ENCODE assay signal across 10 cellular contexts in the genomic region with DNA sequence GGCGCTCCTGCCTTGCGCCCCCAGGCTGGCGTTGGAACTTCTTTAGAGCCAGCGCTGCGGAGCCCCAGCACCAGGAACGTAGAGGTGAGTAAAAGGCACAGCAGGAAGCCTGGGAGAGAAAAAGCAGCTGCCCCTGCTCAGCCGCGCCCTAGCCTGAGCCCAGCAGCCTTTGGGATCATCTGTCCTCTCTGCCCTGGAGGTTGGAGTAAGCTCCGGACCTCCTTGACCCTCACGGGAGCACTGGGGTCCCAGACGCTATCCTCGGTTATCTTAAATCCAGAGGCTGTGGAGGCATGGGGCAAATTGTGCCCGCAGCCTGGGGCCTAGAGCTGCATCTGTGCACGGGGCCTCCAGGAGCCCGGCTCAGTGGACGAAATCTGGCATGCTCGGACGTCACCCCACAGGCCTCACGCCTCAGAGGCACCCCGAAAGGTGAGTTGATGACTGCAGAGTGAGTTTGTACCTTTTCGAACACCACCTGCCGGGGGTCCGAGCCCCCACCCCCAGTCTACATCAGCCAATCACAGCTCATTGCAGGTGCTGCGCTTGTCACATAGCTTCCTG. TPM values are rescaled to one million over a fixed set of nuclear protein-coding genes. Genes with fewer than 3 reads are reported as not detected.
DNase-seq lines count a peak whose midpoint lies in the region; ATAC-seq and TF ChIP-seq lines count a peak whose summit lies in the region.
"Had no signal": no experiment of that assay in that cellular context is flagged by ENCODE, and none has a peak within 500 bp of the region (broad histone marks: within the 10 kb centered on the region; RNA-seq: fewer than 3 reads in every experiment).

No MANE protein-coding gene starts in this region.

- peak overlapping the region; percentile 86 to 91 for H3K27ac ChIP-seq in mucosa of rectum (ENCODE audit: low read depth in 2 of 2, low read length in 2 of 2)

- H3K36me3 Mint-ChIP-seq in natural killer cell = no peaks in the 10 kb centered on the region
- H3K36me3 Mint-ChIP-seq in natural killer cell treated with Interleukin-12 subunit alpha and Interleukin-12 subunit beta and Interleukin-15 and Interleukin-18, amount 100 ng/mL, for 72 hours = no peaks in the 10 kb centered on the region

- POLR2A ChIA-PET in HEK293T (lab: Yijun Ruan, JAX) = interaction anchor here (0.9 kb wide), 1 partner anchor 80 kb away, joined by 3 read pairs; no protein-coding TSS in a partner anchor

- peaks cover 0 to 6% of the 10 kb centered on the region in 2 donors for H3K36me3 ChIP-seq in mucosa of rectum (ENCODE audit: control insufficient read depth in 2 of 2, insufficient read depth in 2 of 2, low read length in 2 of 2)
- H3K36me3 ChIP-seq: left lung had no signal

- H3K4me3 ChIP-seq in astrocyte of the cerebellum (ENCODE audit: low read depth, low read length) (peak overlapping the region; percentile 67), mucosa of rectum (ENCODE audit: low read length in 2 of 2) (peak overlapping the region; percentile 44 to 70)
- H3K4me3 ChIP-seq: K562 had no signal

- no peak for TF ChIP-seq CTCF in natural killer cell (IDR thresholded peaks at IDR 0.05)
- no peak for TF ChIP-seq CTCF in astrocyte of the cerebellum (IDR thresholded peaks at IDR 0.05; ENCODE audit: low read depth, low read length, missing control alignments)

- no peak for DNase-seq in natural killer cell
- DNase-seq in natural killer cell treated with Interleukin-12 subunit alpha and Interleukin-12 subunit beta and Interleukin-15 and Interleukin-18, amount 100 ng/mL, for 72 hours (ENCODE audit: low spot score) = no peak
- no peak for DNase-seq in astrocyte of the cerebellum (ENCODE audit: low read depth)
- peak; percentile 41 for DNase-seq in ureter (ENCODE audit: low spot score)
- DNase-seq in HEK293T (ENCODE audit: extremely low spot score) = no peak
- no peak for DNase-seq in stimulated activated CD4-positive, alpha-beta T cell treated with anti-CD3 and anti-CD28 coated beads, Interleukin-1b, Interleukin-23, amount 100 ng/mL, for 48 hours

- H3K4me3 Mint-ChIP-seq in natural killer cell = peak overlapping the region; percentile 52
- H3K4me3 Mint-ChIP-seq in natural killer cell treated with Interleukin-12 subunit alpha and Interleukin-12 subunit beta and Interleukin-15 and Interleukin-18, amount 100 ng/mL, for 72 hours = no peak overlapping the region

- H3K27ac Mint-ChIP-seq in natural killer cell = peak overlapping the region in 1 of 2 donors; percentile 13
- no peak overlapping the region for H3K27ac Mint-ChIP-seq in natural killer cell treated with Interleukin-12 subunit alpha and Interleukin-12 subunit beta and Interleukin-15 and Interleukin-18, amount 100 ng/mL, for 72 hours

- CTCF ChIA-PET in HEK293T (lab: Yijun Ruan, JAX) = no interaction called here

- peaks cover 21 to 22% of the 10 kb centered on the region in 2 donors for H3K4me1 Mint-ChIP-seq in natural killer cell
- peaks cover 11 to 18% of the 10 kb centered on the region in 2 donors for H3K4me1 Mint-ChIP-seq in natural killer cell treated with Interleukin-12 subunit alpha and Interleukin-12 subunit beta and Interleukin-15 and Interleukin-18, amount 100 ng/mL, for 72 hours (ENCODE audit: low read depth in 2 of 2)

- peak overlapping the region; percentile 46 to 52 for H3K9ac ChIP-seq in mucosa of rectum (ENCODE audit: low read depth in 1 of 2, low read length in 2 of 2)

- H3K9me3 ChIP-seq in mucosa of rectum (ENCODE audit: control insufficient read depth in 2 of 2, low read length in 2 of 2) = no peaks in the 10 kb centered on the region
- H3K9me3 ChIP-seq: left lung had no signal

- in situ Hi-C loops in astrocyte of the cerebellum (cut with HindIII; ENCODE audit: low sequenced_read_pairs) = no loop called here

- peaks cover 32 to 49% of the 10 kb centered on the region in 2 donors for H3K4me1 ChIP-seq in mucosa of rectum (ENCODE audit: control insufficient read depth in 2 of 2, insufficient read depth in 2 of 2, low read length in 2 of 2)

- intact Hi-C loops in natural killer cell (cut with micrococcal nuclease) = loop anchor here (5.0 kb wide), 2 partner anchors 34 to 79 kb away; a partner anchor contains a TSS

- ATAC-seq in natural killer cell (no peak), GM18498 (IDR thresholded peaks at IDR 0.05; ENCODE audit: unreplicated experiment) (no peak)
- ATAC-seq in natural killer cell treated with Interleukin-12 subunit alpha and Interleukin-12 subunit beta and Interleukin-15 and Interleukin-18, amount 100 ng/mL, for 72 hours = no peak
- ATAC-seq: K562 had no signal

- H3K27me3 Mint-ChIP-seq in natural killer cell (ENCODE audit: low read depth in 2 of 2) = no peaks in the 10 kb centered on the region
- H3K27me3 Mint-ChIP-seq in natural killer cell treated with Interleukin-12 subunit alpha and Interleukin-12 subunit beta and Interleukin-15 and Interleukin-18, amount 100 ng/mL, for 72 hours = no peaks in the 10 kb centered on the region

- no peaks in the 10 kb centered on the region for H3K9me3 Mint-ChIP-seq in natural killer cell
- H3K9me3 Mint-ChIP-seq in natural killer cell treated with Interleukin-12 subunit alpha and Interleukin-12 subunit beta and Interleukin-15 and Interleukin-18, amount 100 ng/mL, for 72 hours = no peaks in the 10 kb centered on the region

- H3K27me3 ChIP-seq in mucosa of rectum (ENCODE audit: control insufficient read depth in 2 of 2, insufficient read depth in 2 of 2, low read length in 2 of 2) = no peaks in the 10 kb centered on the region

TF ChIP-seq in HEK293T, 16 proteins besides CTCF, POLR2A, EP300 and RAD21:
- TF ChIP-seq FOXK2 (IDR thresholded peaks at IDR 0.05) (no peak), SUZ12 (IDR thresholded peaks at IDR 0.05) (no peak), FOXM1 (IDR thresholded peaks at IDR 0.05; ENCODE audit: borderline replicate concordance) (no peak), HDGF (IDR thresholded peaks at IDR 0.05; ENCODE audit: borderline replicate concordance) (no peak), ELF4 (IDR thresholded peaks at IDR 0.05) (no peak), TARDBP (IDR thresholded peaks at IDR 0.05) (no peak), CTBP1 (IDR thresholded peaks at IDR 0.05; ENCODE audit: borderline replicate concordance) (no peak), BHLHE40 (IDR thresholded peaks at IDR 0.05; ENCODE audit: borderline replicate concordance) (no peak)
TF ChIP-seq in HEK293T: peak in this region for 0.

RNA-seq across cellular contexts. Expression of a gene that starts 1.6 kb away (rescaled TPM):
- 10 to 100 TPM; 51.2 to 62.4 (median 54.1) TPM for total RNA-seq in natural killer cell
- 10 to 100 TPM; 23.8 to 28.1 TPM for total RNA-seq in natural killer cell treated with Interleukin-12 subunit alpha and Interleukin-12 subunit beta and Interleukin-15 and Interleukin-18, amount 100 ng/mL, for 72 hours
- 37.4 TPM for total RNA-seq in ureter

RNA-seq across cellular contexts. Expression of a gene that starts 11.4 kb away (rescaled TPM):
- 10 to 100 TPM; 11.7 to 16.1 (median 13.8) TPM for total RNA-seq in natural killer cell
- total RNA-seq in natural killer cell treated with Interleukin-12 subunit alpha and Interleukin-12 subunit beta and Interleukin-15 and Interleukin-18, amount 100 ng/mL, for 72 hours = 1 to 10 TPM; 1.2 to 6.2 TPM
- total RNA-seq in ureter = 29.5 TPM
- total RNA-seq: K562 had no signal

RNA-seq across cellular contexts. Expression of a gene that starts 35.3 kb away (rescaled TPM):
- total RNA-seq in natural killer cell (10 to 100 TPM; 63.2 to 69.1 (median 66.4) TPM), ureter (82.1 TPM)
- 100 to 1,000 TPM in 1 of 2 donors, 10 to 100 TPM in 1; 97.2 to 143 TPM for total RNA-seq in natural killer cell treated with Interleukin-12 subunit alpha and Interleukin-12 subunit beta and Interleukin-15 and Interleukin-18, amount 100 ng/mL, for 72 hours
